ENCODE assay signal across 12 cellular contexts in genomic region chr20:5156670-5157448, GRCh38. TPM values are rescaled to one million over a fixed set of nuclear protein-coding genes. Genes with fewer than 3 reads are reported as not detected.
DNase-seq lines count a peak whose midpoint lies in the region; ATAC-seq and TF ChIP-seq lines count a peak whose summit lies in the region.
"Had no signal": no experiment of that assay in that cellular context is flagged by ENCODE, and none has a peak within 500 bp of the region (broad histone marks: within the 10 kb centered on the region; RNA-seq: fewer than 3 reads in every experiment).

No MANE protein-coding gene starts in this region.

- H3K27me3 ChIP-seq in CD8-positive, alpha-beta memory T cell (ENCODE audit: insufficient read depth, low read length, poor library complexity, severe bottlenecking) = no peaks in the 10 kb centered on the region
- no peaks in the 10 kb centered on the region for H3K27me3 ChIP-seq in Loucy (ENCODE audit: insufficient read depth, low read length, poor library complexity, severe bottlenecking)

- no peak overlapping the region for H3K4me3 ChIP-seq in CD8-positive, alpha-beta memory T cell (ENCODE audit: low read length)
- no peak overlapping the region for H3K4me3 ChIP-seq in Loucy (ENCODE audit: low read length, poor library complexity, severe bottlenecking)

- H3K27me3 Mint-ChIP-seq in CD8-positive, alpha-beta memory T cell = no peaks in the 10 kb centered on the region
- H3K27me3 Mint-ChIP-seq in dendritic cell treated with granulocyte-macrophage colony-stimulating factor and Interleukin-4, amounts not matched to agents 40 ng/mL and 50 ng/mL, for 4 days = no peaks in the 10 kb centered on the region
- H3K27me3 Mint-ChIP-seq in naive thymus-derived CD8-positive, alpha-beta T cell = no peaks in the 10 kb centered on the region

- no peaks in the 10 kb centered on the region for H3K9me2 ChIP-seq in Loucy (replicated peaks; ENCODE audit: low read depth, low read length)

- peak overlapping the region in 1 of 7 donors; percentile 10 for H3K4me3 Mint-ChIP-seq in CD8-positive, alpha-beta memory T cell
- H3K4me3 Mint-ChIP-seq in dendritic cell treated with granulocyte-macrophage colony-stimulating factor and Interleukin-4, amounts not matched to agents 40 ng/mL and 50 ng/mL, for 4 days = no peak overlapping the region
- H3K4me3 Mint-ChIP-seq in naive thymus-derived CD8-positive, alpha-beta T cell = peak overlapping the region in 1 of 10 donors; percentile 25
- H3K4me3 Mint-ChIP-seq: nephron progenitor cell had no signal

- H4K20me1 ChIP-seq in Loucy (ENCODE audit: insufficient read depth, low read length, poor library complexity, severe bottlenecking) = no peaks in the 10 kb centered on the region

- no peak for ATAC-seq in naive thymus-derived CD8-positive, alpha-beta T cell
- no peak for ATAC-seq in Right ventricle myocardium superior (ENCODE audit: poor library complexity)
- no peak for ATAC-seq in GM18502 (IDR thresholded peaks at IDR 0.05; ENCODE audit: poor library complexity, unreplicated experiment)

- peaks cover 0 to 24% (median 0%) of the 10 kb centered on the region in 3 donors for H3K36me3 Mint-ChIP-seq in CD8-positive, alpha-beta memory T cell
- H3K36me3 Mint-ChIP-seq in dendritic cell treated with granulocyte-macrophage colony-stimulating factor and Interleukin-4, amounts not matched to agents 40 ng/mL and 50 ng/mL, for 4 days (ENCODE audit: low read depth) = peaks cover 25% of the 10 kb centered on the region
- H3K36me3 Mint-ChIP-seq in naive thymus-derived CD8-positive, alpha-beta T cell = peaks cover 0 to 29% (median 2%) of the 10 kb centered on the region in 3 donors

- H3K36me3 ChIP-seq in CD8-positive, alpha-beta memory T cell (ENCODE audit: insufficient read depth, low read length) = peaks cover 5% of the 10 kb centered on the region
- no peaks in the 10 kb centered on the region for H3K36me3 ChIP-seq in Loucy (ENCODE audit: insufficient read depth, low read length)

- peaks cover 11% of the 10 kb centered on the region for H3K4me1 ChIP-seq in CD8-positive, alpha-beta memory T cell (ENCODE audit: insufficient read depth, low read length)
- H3K4me1 ChIP-seq in Loucy (ENCODE audit: insufficient read depth, low read length, poor library complexity, severe bottlenecking) = peaks cover 19% of the 10 kb centered on the region

- intact Hi-C loops in dendritic cell treated with granulocyte-macrophage colony-stimulating factor and Interleukin-4, amounts not matched to agents 40 ng/mL and 50 ng/mL, for 4 days (cut with micrococcal nuclease) = no loop called here
- intact Hi-C loops in Right ventricle myocardium superior (cut with DNase I) = no loop called here

- H2AFZ ChIP-seq in Loucy (ENCODE audit: low read length) = no peak overlapping the region

- peak overlapping the region; percentile 40 for H3K4me2 ChIP-seq in Loucy (ENCODE audit: low read depth, low read length, poor library complexity, severe bottlenecking)

- peaks cover 69 to 92% (median 83%) of the 10 kb centered on the region in 3 donors for H3K4me1 Mint-ChIP-seq in CD8-positive, alpha-beta memory T cell
- H3K4me1 Mint-ChIP-seq in dendritic cell treated with granulocyte-macrophage colony-stimulating factor and Interleukin-4, amounts not matched to agents 40 ng/mL and 50 ng/mL, for 4 days (ENCODE audit: low read depth) = peaks cover 62% of the 10 kb centered on the region
- peaks cover 29 to 83% (median 71%) of the 10 kb centered on the region in 4 donors for H3K4me1 Mint-ChIP-seq in naive thymus-derived CD8-positive, alpha-beta T cell

- POLR2A ChIA-PET in CD8-positive, alpha-beta memory T cell (lab: Charles Lee) = interaction anchor here (0.8 kb wide), 1 partner anchor 30 kb away, joined by 3 read pairs; the partner anchor contains the start of gene CDS2
- POLR2A ChIA-PET in naive thymus-derived CD8-positive, alpha-beta T cell (lab: Charles Lee) = no interaction called here

- DNase-seq in CD8-positive, alpha-beta memory T cell = no peak
- DNase-seq in naive thymus-derived CD8-positive, alpha-beta T cell = no peak
- no peak for DNase-seq in NCI-H226
- DNase-seq in GM10266 (ENCODE audit: extremely low spot score) = no peak
- DNase-seq in Right ventricle myocardium superior = no peak
- DNase-seq: amniotic stem cell, NCI-H1105, NCI-H82, nephron progenitor cell had no signal

- no peaks in the 10 kb centered on the region for H3F3A ChIP-seq in Loucy (ENCODE audit: low read depth)

- CTCF ChIA-PET in CD8-positive, alpha-beta memory T cell (lab: Charles Lee) = interaction anchor here (1.3 to 1.5 kb wide), 3 partner anchors 10 to 66 kb away, joined by 3 to 5 read pairs (median 4); no protein-coding TSS in a partner anchor

- peak overlapping the region in 5 of 8 donors; percentile 1 to 73 (median 23) for H3K27ac Mint-ChIP-seq in CD8-positive, alpha-beta memory T cell
- peak overlapping the region; percentile 23 for H3K27ac Mint-ChIP-seq in dendritic cell treated with granulocyte-macrophage colony-stimulating factor and Interleukin-4, amounts not matched to agents 40 ng/mL and 50 ng/mL, for 4 days
- peak overlapping the region in 9 of 10 donors; percentile 9 to 91 (median 58) for H3K27ac Mint-ChIP-seq in naive thymus-derived CD8-positive, alpha-beta T cell

- H3K9ac ChIP-seq in Loucy (ENCODE audit: low read depth, low read length, poor library complexity, severe bottlenecking) = no peak overlapping the region

- H3K9me3 Mint-ChIP-seq in CD8-positive, alpha-beta memory T cell = no peaks in the 10 kb centered on the region
- H3K9me3 Mint-ChIP-seq in dendritic cell treated with granulocyte-macrophage colony-stimulating factor and Interleukin-4, amounts not matched to agents 40 ng/mL and 50 ng/mL, for 4 days = no peaks in the 10 kb centered on the region
- H3K9me3 Mint-ChIP-seq in naive thymus-derived CD8-positive, alpha-beta T cell = no peaks in the 10 kb centered on the region
- H3K9me3 Mint-ChIP-seq: nephron progenitor cell had no signal

- H3K79me2 ChIP-seq in Loucy (ENCODE audit: insufficient read depth, low read length) = peaks cover 52% of the 10 kb centered on the region

- no peak overlapping the region for H3K27ac ChIP-seq in CD8-positive, alpha-beta memory T cell (ENCODE audit: low read depth, low read length)

- no peaks in the 10 kb centered on the region for H3K9me3 ChIP-seq in CD8-positive, alpha-beta memory T cell (ENCODE audit: low read length)
- H3K9me3 ChIP-seq in Loucy (ENCODE audit: insufficient read depth, low read depth, low read length) = no peaks in the 10 kb centered on the region

- no peak for TF ChIP-seq CTCF in Loucy (conservative IDR thresholded peaks at IDR 0.05; ENCODE audit: low read length)
- TF ChIP-seq CTCF in GM10266 (IDR thresholded peaks at IDR 0.05; ENCODE audit: control insufficient read depth, insufficient read depth, low read depth, missing control alignments) = no peak

RNA-seq across cellular contexts. Expression of gene CDS2, which starts 30.1 kb away (rescaled TPM):
- 10 to 100 TPM; 55.3 to 57.3 TPM for total RNA-seq in CD8-positive, alpha-beta memory T cell
- polyA plus RNA-seq in CD8-positive, alpha-beta memory T cell = 48.3 TPM
- total RNA-seq in naive thymus-derived CD8-positive, alpha-beta T cell = 10 to 100 TPM; 56.8 to 60.7 TPM
- polyA plus RNA-seq in naive thymus-derived CD8-positive, alpha-beta T cell = 10 to 100 TPM; 32.3 to 47.3 (median 39.7) TPM
- total RNA-seq in Right ventricle myocardium superior = 61.9 TPM

RNA-seq across cellular contexts. Expression of gene PCNA, which starts 37.1 kb away (rescaled TPM):
- total RNA-seq in CD8-positive, alpha-beta memory T cell = 100 to 1,000 TPM; 654 to 662 TPM
- polyA plus RNA-seq in CD8-positive, alpha-beta memory T cell = 58.4 TPM
- total RNA-seq in naive thymus-derived CD8-positive, alpha-beta T cell = 10 to 100 TPM; 39.4 to 44.3 TPM
- polyA plus RNA-seq in naive thymus-derived CD8-positive, alpha-beta T cell = 10 to 100 TPM; 41.8 to 57.1 (median 44.6) TPM
- 26.4 TPM for total RNA-seq in Right ventricle myocardium superior

RNA-seq across cellular contexts. Expression of gene TMEM230, which starts 44.0 kb away (rescaled TPM):
- total RNA-seq in CD8-positive, alpha-beta memory T cell = 10 to 100 TPM; 86.4 to 87.8 TPM
- polyA plus RNA-seq in CD8-positive, alpha-beta memory T cell = 250 TPM
- 10 to 100 TPM; 67.2 to 69.6 TPM for total RNA-seq in naive thymus-derived CD8-positive, alpha-beta T cell
- polyA plus RNA-seq in naive thymus-derived CD8-positive, alpha-beta T cell = 100 to 1,000 TPM; 186 to 278 (median 253) TPM
- 82.7 TPM for total RNA-seq in Right ventricle myocardium superior

Comparison
In these comparisons a context has a peak if more than half of its experiments do, and no peak if none do; other contexts are left out.
1. RNA of gene PCNA, which starts 37.1 kb away (total RNA-seq): 654 to 662 TPM in CD8-positive, alpha-beta memory T cell; 39.4 to 44.3 TPM in naive thymus-derived CD8-positive, alpha-beta T cell and 26.4 TPM in Right ventricle myocardium superior (single experiment); every median in the first group is over 10 times any median in the second.
2. Peak in every context shown above with its lines, with median percentiles within 50 percentile points of each other: H3K27ac Mint-ChIP-seq.